10 cellular contexts compared by ENCODE assay signal in the genomic region with DNA sequence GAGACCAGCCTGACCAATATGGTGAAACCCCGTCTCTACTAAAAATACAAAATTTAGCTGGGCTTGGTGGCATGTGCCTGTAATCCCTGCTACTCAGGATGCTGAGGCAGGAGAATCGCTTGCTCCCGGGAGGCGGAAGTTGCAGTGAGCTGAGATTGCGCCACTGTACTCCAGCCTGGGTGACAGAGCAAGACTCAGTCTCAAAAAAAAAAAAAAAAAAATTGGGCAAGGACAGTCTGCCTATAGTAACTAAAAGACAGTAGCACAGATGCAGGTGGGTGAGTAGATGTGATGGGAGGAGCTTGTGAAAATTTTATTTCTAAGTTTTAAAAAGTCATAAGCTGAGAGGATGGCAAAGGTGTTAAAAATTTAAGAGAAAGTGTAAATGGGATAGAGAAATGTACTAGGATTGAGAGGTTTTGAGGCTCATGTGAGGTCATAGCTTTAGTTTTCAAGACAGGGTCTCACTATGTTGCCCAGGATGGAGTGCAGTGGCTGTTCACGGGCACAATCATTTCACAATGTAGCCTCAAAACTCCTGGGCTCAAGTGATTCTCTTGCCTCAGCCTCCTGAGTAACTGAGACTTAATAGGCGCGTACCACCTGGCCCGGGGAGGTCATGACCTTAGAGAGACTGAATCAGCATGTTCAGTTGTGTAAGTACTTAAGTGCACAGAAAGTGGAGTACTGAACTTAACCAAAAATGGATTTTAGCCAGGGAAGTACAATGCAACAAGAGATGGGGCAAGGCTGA. TPM values are rescaled to one million over a fixed set of nuclear protein-coding genes. Genes with fewer than 3 reads are reported as not detected.
DNase-seq lines count a peak whose midpoint lies in the region; ATAC-seq, FAIRE-seq and TF ChIP-seq lines count a peak whose summit lies in the region.
"Had no signal": no experiment of that assay in that cellular context is flagged by ENCODE, and none has a peak within 500 bp of the region (broad histone marks: within the 10 kb centered on the region; RNA-seq: fewer than 3 reads in every experiment).

No MANE protein-coding gene starts in this region.

- FAIRE-seq in GM19239 (lab: Jason Lieb, UNC) = no peak

- no peaks in the 10 kb centered on the region for H3K9me3 Mint-ChIP-seq in activated naive CD8-positive, alpha-beta T cell (ENCODE audit: low read depth)

- H3K4me1 Mint-ChIP-seq in activated naive CD8-positive, alpha-beta T cell (ENCODE audit: low read depth) = peaks cover 25% of the 10 kb centered on the region

- peak overlapping the region; percentile 59 for H3K27ac Mint-ChIP-seq in activated naive CD8-positive, alpha-beta T cell

- H3K27ac ChIP-seq in HL-60 (replicated peaks) = peak overlapping the region; percentile 51

- peak; percentile 23 for ATAC-seq in left colon
- ATAC-seq in HG03378 (IDR thresholded peaks at IDR 0.05; ENCODE audit: unreplicated experiment) = no peak
- no peak for ATAC-seq in HG03139 (IDR thresholded peaks at IDR 0.05; ENCODE audit: unreplicated experiment)
- no peak for ATAC-seq in GM18909 (IDR thresholded peaks at IDR 0.05; ENCODE audit: poor library complexity, unreplicated experiment)

- no peaks in the 10 kb centered on the region for H3K27me3 Mint-ChIP-seq in activated naive CD8-positive, alpha-beta T cell

- no peak overlapping the region for H3K4me3 ChIP-seq in HL-60 (replicated peaks; ENCODE audit: insufficient read depth, low read length)

- H3K4me3 Mint-ChIP-seq in activated naive CD8-positive, alpha-beta T cell = no peak overlapping the region

- H3K36me3 Mint-ChIP-seq in activated naive CD8-positive, alpha-beta T cell = peaks cover 3% of the 10 kb centered on the region

- DNase-seq in CD1c-positive myeloid dendritic cell (ENCODE audit: extremely low spot score) = peak; percentile 61
- peak; percentile 83 to 84 for DNase-seq in HL-60 (ENCODE audit: low read depth in 1 of 2, low spot score in 1 of 2)
- DNase-seq in left colon = peak in 1 of 2 donors; percentile 36
- DNase-seq in GM19239 (ENCODE audit: insufficient read length, low spot score) = no peak
- DNase-seq: cerebellar nuclear complex, retina had no signal

- no peak for TF ChIP-seq CTCF in HL-60 (IDR thresholded peaks at IDR 0.05; ENCODE audit: insufficient read depth, low read length)

- intact Hi-C loops in left colon (cut with DNase I, micrococcal nuclease) = no loop called here

- H3K27me3 ChIP-seq in HL-60 (ENCODE audit: insufficient read depth, poor library complexity, severe bottlenecking) = no peaks in the 10 kb centered on the region

RNA-seq across cellular contexts. Expression of gene PTP4A2, which starts 33.7 kb away (rescaled TPM):
- total RNA-seq in left colon = 100 to 1,000 TPM; 265 to 271 TPM
